Comparison of ENCODE assay signal across 1 cellular context in the genomic region with DNA sequence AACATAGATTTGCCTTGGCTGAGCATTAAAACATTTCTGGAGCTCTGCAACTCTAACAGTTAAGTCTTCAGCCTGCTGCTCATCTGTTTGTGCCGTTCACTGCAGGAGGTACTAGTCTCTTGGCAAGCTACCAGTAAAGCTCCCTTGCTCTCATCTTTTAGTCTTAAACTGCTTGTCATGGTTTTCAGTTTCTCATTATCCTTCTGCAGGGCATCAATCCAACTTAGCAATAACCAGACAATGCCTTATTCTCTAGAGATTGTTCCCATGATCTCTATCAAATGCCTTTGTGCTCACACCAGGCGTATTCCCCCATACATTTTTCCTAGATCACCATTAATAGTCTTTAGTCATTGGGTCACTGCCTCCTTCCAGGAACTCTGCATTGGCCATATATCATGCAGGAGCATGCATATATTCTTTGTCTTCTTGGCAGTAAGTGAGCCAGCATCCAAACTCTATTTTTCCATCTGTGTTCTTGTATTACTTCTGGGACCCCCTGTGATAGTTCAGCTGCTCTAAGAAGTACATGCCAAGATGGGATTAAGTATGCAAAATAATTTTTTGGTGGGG.
TF ChIP-seq lines count a peak whose summit lies in the region.

No MANE protein-coding gene starts in this region.

TF ChIP-seq in neural cell, 6 proteins besides CTCF, POLR2A, EP300 and RAD21 (continued from another document):
- TF ChIP-seq, protein P1, sequence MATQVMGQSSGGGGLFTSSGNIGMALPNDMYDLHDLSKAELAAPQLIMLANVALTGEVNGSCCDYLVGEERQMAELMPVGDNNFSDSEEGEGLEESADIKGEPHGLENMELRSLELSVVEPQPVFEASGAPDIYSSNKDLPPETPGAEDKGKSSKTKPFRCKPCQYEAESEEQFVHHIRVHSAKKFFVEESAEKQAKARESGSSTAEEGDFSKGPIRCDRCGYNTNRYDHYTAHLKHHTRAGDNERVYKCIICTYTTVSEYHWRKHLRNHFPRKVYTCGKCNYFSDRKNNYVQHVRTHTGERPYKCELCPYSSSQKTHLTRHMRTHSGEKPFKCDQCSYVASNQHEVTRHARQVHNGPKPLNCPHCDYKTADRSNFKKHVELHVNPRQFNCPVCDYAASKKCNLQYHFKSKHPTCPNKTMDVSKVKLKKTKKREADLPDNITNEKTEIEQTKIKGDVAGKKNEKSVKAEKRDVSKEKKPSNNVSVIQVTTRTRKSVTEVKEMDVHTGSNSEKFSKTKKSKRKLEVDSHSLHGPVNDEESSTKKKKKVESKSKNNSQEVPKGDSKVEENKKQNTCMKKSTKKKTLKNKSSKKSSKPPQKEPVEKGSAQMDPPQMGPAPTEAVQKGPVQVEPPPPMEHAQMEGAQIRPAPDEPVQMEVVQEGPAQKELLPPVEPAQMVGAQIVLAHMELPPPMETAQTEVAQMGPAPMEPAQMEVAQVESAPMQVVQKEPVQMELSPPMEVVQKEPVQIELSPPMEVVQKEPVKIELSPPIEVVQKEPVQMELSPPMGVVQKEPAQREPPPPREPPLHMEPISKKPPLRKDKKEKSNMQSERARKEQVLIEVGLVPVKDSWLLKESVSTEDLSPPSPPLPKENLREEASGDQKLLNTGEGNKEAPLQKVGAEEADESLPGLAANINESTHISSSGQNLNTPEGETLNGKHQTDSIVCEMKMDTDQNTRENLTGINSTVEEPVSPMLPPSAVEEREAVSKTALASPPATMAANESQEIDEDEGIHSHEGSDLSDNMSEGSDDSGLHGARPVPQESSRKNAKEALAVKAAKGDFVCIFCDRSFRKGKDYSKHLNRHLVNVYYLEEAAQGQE (IDR thresholded peaks at IDR 0.05; ENCODE audit: borderline replicate concordance): no peak
- TF ChIP-seq POLR2AphosphoS5 (IDR thresholded peaks at IDR 0.05) (no peak), TAF1 (IDR thresholded peaks at IDR 0.05; ENCODE audit: low read depth) (no peak), EZH2 (IDR thresholded peaks at IDR 0.05; ENCODE audit: borderline replicate concordance, insufficient read depth, low read length, poor library complexity, severe bottlenecking) (no peak)
